Comparison of ENCODE assay signal across 3 cellular contexts in genomic region chr3:51708216-51708845, GRCh38.
TF ChIP-seq lines count a peak whose summit lies in the region.

No MANE protein-coding gene starts in this region.

TF ChIP-seq in GM23338, 12 proteins besides CTCF, POLR2A, EP300 and RAD21:
- TF ChIP-seq, protein P1, sequence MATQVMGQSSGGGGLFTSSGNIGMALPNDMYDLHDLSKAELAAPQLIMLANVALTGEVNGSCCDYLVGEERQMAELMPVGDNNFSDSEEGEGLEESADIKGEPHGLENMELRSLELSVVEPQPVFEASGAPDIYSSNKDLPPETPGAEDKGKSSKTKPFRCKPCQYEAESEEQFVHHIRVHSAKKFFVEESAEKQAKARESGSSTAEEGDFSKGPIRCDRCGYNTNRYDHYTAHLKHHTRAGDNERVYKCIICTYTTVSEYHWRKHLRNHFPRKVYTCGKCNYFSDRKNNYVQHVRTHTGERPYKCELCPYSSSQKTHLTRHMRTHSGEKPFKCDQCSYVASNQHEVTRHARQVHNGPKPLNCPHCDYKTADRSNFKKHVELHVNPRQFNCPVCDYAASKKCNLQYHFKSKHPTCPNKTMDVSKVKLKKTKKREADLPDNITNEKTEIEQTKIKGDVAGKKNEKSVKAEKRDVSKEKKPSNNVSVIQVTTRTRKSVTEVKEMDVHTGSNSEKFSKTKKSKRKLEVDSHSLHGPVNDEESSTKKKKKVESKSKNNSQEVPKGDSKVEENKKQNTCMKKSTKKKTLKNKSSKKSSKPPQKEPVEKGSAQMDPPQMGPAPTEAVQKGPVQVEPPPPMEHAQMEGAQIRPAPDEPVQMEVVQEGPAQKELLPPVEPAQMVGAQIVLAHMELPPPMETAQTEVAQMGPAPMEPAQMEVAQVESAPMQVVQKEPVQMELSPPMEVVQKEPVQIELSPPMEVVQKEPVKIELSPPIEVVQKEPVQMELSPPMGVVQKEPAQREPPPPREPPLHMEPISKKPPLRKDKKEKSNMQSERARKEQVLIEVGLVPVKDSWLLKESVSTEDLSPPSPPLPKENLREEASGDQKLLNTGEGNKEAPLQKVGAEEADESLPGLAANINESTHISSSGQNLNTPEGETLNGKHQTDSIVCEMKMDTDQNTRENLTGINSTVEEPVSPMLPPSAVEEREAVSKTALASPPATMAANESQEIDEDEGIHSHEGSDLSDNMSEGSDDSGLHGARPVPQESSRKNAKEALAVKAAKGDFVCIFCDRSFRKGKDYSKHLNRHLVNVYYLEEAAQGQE (IDR thresholded peaks at IDR 0.05; ENCODE audit: unreplicated experiment) = no peak
- no peak for TF ChIP-seq NANOG (IDR thresholded peaks at IDR 0.05; ENCODE audit: borderline replicate concordance)

TF ChIP-seq in H1, 55 proteins besides CTCF, POLR2A, EP300 and RAD21:
- TF ChIP-seq BCL11A (IDR thresholded peaks at IDR 0.05; ENCODE audit: low read depth in 2 of 2, low read length in 2 of 2) = no peak
- no peak for TF ChIP-seq RXRA (IDR thresholded peaks at IDR 0.05; ENCODE audit: insufficient read depth, low read depth, low read length)
- no peak for TF ChIP-seq CBX5 (IDR thresholded peaks at IDR 0.05; ENCODE audit: low read depth, low read length)
- no peak for TF ChIP-seq TCF12 (IDR thresholded peaks at IDR 0.05; ENCODE audit: low read depth, low read length)
- TF ChIP-seq SAP30 (IDR thresholded peaks at IDR 0.05; ENCODE audit: insufficient read depth, insufficient replicate concordance, low read length) = no peak
- TF ChIP-seq MAFK (IDR thresholded peaks at IDR 0.05; ENCODE audit: low read depth, low read length) = no peak

TF ChIP-seq in HepG2, 621 proteins besides CTCF, POLR2A, EP300 and RAD21:
- TF ChIP-seq ZNF749 (CRISPR knock-in tag; IDR thresholded peaks at IDR 0.05; ENCODE audit: borderline replicate concordance) (no peak), MBNL3 (CRISPR knock-in tag; conservative IDR thresholded peaks at IDR 0.05) (no peak), SOX5 (CRISPR knock-in tag; IDR thresholded peaks at IDR 0.05; ENCODE audit: borderline replicate concordance) (no peak), HCFC1 (IDR thresholded peaks at IDR 0.05; ENCODE audit: low read depth, low read length) (no peak)
- TF ChIP-seq, protein P2, sequence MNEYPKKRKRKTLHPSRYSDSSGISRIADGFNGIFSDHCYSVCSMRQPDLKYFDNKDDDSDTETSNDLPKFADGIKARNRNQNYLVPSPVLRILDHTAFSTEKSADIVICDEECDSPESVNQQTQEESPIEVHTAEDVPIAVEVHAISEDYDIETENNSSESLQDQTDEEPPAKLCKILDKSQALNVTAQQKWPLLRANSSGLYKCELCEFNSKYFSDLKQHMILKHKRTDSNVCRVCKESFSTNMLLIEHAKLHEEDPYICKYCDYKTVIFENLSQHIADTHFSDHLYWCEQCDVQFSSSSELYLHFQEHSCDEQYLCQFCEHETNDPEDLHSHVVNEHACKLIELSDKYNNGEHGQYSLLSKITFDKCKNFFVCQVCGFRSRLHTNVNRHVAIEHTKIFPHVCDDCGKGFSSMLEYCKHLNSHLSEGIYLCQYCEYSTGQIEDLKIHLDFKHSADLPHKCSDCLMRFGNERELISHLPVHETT (CRISPR knock-in tag; conservative IDR thresholded peaks at IDR 0.05) = no peak
